ENCODE assay signal across 18 cellular contexts in genomic region chr20:50618537-50618936, GRCh38.
DNase-seq lines count a peak whose midpoint lies in the region; ATAC-seq and TF ChIP-seq lines count a peak whose summit lies in the region.
"Had no signal": no experiment of that assay in that cellular context is flagged by ENCODE, and none has a peak within 500 bp of the region (broad histone marks: within the 10 kb centered on the region; RNA-seq: fewer than 3 reads in every experiment).

No MANE protein-coding gene starts in this region.

- no peak overlapping the region for H2BK15ac ChIP-seq in mesendoderm (replicated peaks; ENCODE audit: low read depth)

- no peak overlapping the region for H2BK120ac ChIP-seq in mesendoderm (ENCODE audit: low read depth, low read length)

- in situ Hi-C loops in Panc1 (cut with HindIII; ENCODE audit: low pct_unique_long_range_greater_than_20kb, low sequenced_read_pairs) = no loop called here

- no peak overlapping the region for H3K4me3 Mint-ChIP-seq in Calu3 (ENCODE audit: low read depth, unreplicated experiment)
- H3K4me3 Mint-ChIP-seq: CD14-positive monocyte; CD4-positive, alpha-beta T cell; CD8-positive, alpha-beta memory T cell; GM23338; H9 had no signal

- no peak overlapping the region for H3K9ac ChIP-seq in mesendoderm (ENCODE audit: low read length)
- H3K9ac ChIP-seq: BLaER1 treated with 17β-estradiol and CSF1 and Interleukin-3, amounts not matched to agents 10 nM and 100 nM had no signal

- TF ChIP-seq CTCF in Calu3 (IDR thresholded peaks at IDR 0.05; ENCODE audit: unreplicated experiment) = no peak
- TF ChIP-seq CTCF in Panc1 (IDR thresholded peaks at IDR 0.05) = no peak
- TF ChIP-seq CTCF in left ventricle myocardium inferior (IDR thresholded peaks at IDR 0.05; ENCODE audit: borderline replicate concordance) = no peak

- H4K5ac ChIP-seq in mesendoderm (ENCODE audit: low read length) = no peak overlapping the region

- H2AK5ac ChIP-seq in mesendoderm (ENCODE audit: low read length) = no peak overlapping the region

- no peak for ATAC-seq in Panc1
- ATAC-seq in HG03378 (IDR thresholded peaks at IDR 0.05; ENCODE audit: unreplicated experiment) = no peak
- ATAC-seq: GM23338 had no signal

- H3K4me1 Mint-ChIP-seq in Calu3 (ENCODE audit: low read depth, unreplicated experiment) = peaks cover 13% of the 10 kb centered on the region
- H3K4me1 Mint-ChIP-seq: CD14-positive monocyte; CD8-positive, alpha-beta memory T cell; GM23338 had no signal

- POLR2A ChIA-PET in Panc1 (lab: Charles Lee) = interaction anchor here (0.7 kb wide), 1 partner anchor 77 kb away, joined by 7 read pairs; no protein-coding TSS in a partner anchor

- no peaks in the 10 kb centered on the region for H3K9me3 ChIP-seq in Panc1 (ENCODE audit: control insufficient read depth, insufficient read depth, low read depth, low read length)
- peaks cover 12% of the 10 kb centered on the region for H3K9me3 ChIP-seq in left ventricle myocardium inferior (replicated peaks)
- H3K9me3 ChIP-seq: BE2C had no signal

- no peak overlapping the region for H3K4me3 ChIP-seq in Panc1 (ENCODE audit: low read depth in 2 of 2, low read length in 2 of 2)
- no peak overlapping the region for H3K4me3 ChIP-seq in mesendoderm (ENCODE audit: low read length)
- no peak overlapping the region for H3K4me3 ChIP-seq in left ventricle myocardium inferior
- H3K4me3 ChIP-seq: BLaER1 treated with 17β-estradiol and CSF1 and Interleukin-3, amounts not matched to agents 10 nM and 100 nM; GM23338 had no signal

- no peak overlapping the region for H3K56ac ChIP-seq in mesendoderm (ENCODE audit: low read length)

- peak overlapping the region; percentile 62 for H3K27ac ChIP-seq in Panc1 (ENCODE audit: low read length)
- no peak overlapping the region for H3K27ac ChIP-seq in mesendoderm (ENCODE audit: low read depth, low read length)
- H3K27ac ChIP-seq in left ventricle myocardium inferior (replicated peaks) = no peak overlapping the region
- H3K27ac ChIP-seq: 22Rv1; BLaER1 treated with 17β-estradiol and CSF1 and Interleukin-3, amounts not matched to agents 10 nM and 100 nM had no signal

- H3K4me1 ChIP-seq in Panc1 (ENCODE audit: control insufficient read depth, insufficient read depth, low read length) = 0 out of 2 replicates have a peak, but pooled peaks cover 7% of the 10 kb centered on the region
- no peaks in the 10 kb centered on the region for H3K4me1 ChIP-seq in mesendoderm (ENCODE audit: control insufficient read depth, low read depth, low read length)
- no peaks in the 10 kb centered on the region for H3K4me1 ChIP-seq in left ventricle myocardium inferior
- H3K4me1 ChIP-seq: BE2C had no signal

- BruUV-seq in Calu3 (replicated peaks; lab: Mats Ljungman, UMichigan) (no TSS peak), Panc1 (replicated peaks; lab: Mats Ljungman, UMichigan) (no TSS peak)

- no peaks in the 10 kb centered on the region for H3K79me1 ChIP-seq in mesendoderm (ENCODE audit: low read length)

- CTCF ChIA-PET in Calu3 (lab: Charles Lee) = interaction anchor here (0.7 kb wide), 1 partner anchor 642 kb away, joined by 3 read pairs; no protein-coding TSS in a partner anchor
- CTCF ChIA-PET in Panc1 (lab: Charles Lee) = no interaction called here

- no peaks in the 10 kb centered on the region for H3K9me3 Mint-ChIP-seq in Calu3 (ENCODE audit: low read depth, unreplicated experiment)
- H3K9me3 Mint-ChIP-seq: CD4-positive, alpha-beta T cell had no signal

- peaks cover 4% of the 10 kb centered on the region for H3K36me3 Mint-ChIP-seq in Calu3 (ENCODE audit: insufficient read depth, unreplicated experiment)
- H3K36me3 Mint-ChIP-seq: CD14-positive monocyte had no signal

- H3K27ac Mint-ChIP-seq in Calu3 (ENCODE audit: unreplicated experiment) = peak overlapping the region; percentile 32
- H3K27ac Mint-ChIP-seq: CD4-positive, alpha-beta T cell; CD8-positive, alpha-beta memory T cell; GM23338 had no signal

- no peak overlapping the region for H3K4me2 ChIP-seq in mesendoderm (ENCODE audit: low read length)
- H3K4me2 ChIP-seq: GM23338 had no signal

- H2BK5ac ChIP-seq in mesendoderm (ENCODE audit: low read length) = no peak overlapping the region

- H3K27me3 Mint-ChIP-seq in Calu3 (ENCODE audit: unreplicated experiment) = no peaks in the 10 kb centered on the region
- H3K27me3 Mint-ChIP-seq: CD4-positive, alpha-beta T cell had no signal

- no peak overlapping the region for H3K23ac ChIP-seq in mesendoderm (ENCODE audit: low read length)

- no peaks in the 10 kb centered on the region for H3K27me3 ChIP-seq in Panc1 (ENCODE audit: control insufficient read depth, insufficient read depth, low read length)
- H3K27me3 ChIP-seq in mesendoderm (ENCODE audit: insufficient read depth, low read length, poor library complexity) = no peaks in the 10 kb centered on the region
- no peaks in the 10 kb centered on the region for H3K27me3 ChIP-seq in left ventricle myocardium inferior (ENCODE audit: low read depth)
- H3K27me3 ChIP-seq: BE2C; BLaER1 treated with 17β-estradiol and CSF1 and Interleukin-3, amounts not matched to agents 10 nM and 100 nM had no signal

- H3K36me3 ChIP-seq in Panc1 (ENCODE audit: control insufficient read depth, insufficient read depth, low read length) (no peaks in the 10 kb centered on the region), mesendoderm (ENCODE audit: control insufficient read depth, insufficient read depth, low read length) (no peaks in the 10 kb centered on the region), left ventricle myocardium inferior (peaks cover 12% of the 10 kb centered on the region)
- H3K36me3 ChIP-seq: BE2C had no signal

- intact Hi-C loops in Calu3 (cut with micrococcal nuclease; ENCODE audit: unreplicated experiment) = no loop called here
- intact Hi-C loops in Panc1 (cut with micrococcal nuclease; ENCODE audit: unreplicated experiment) = no loop called here
- intact Hi-C loops in left ventricle myocardium inferior (cut with micrococcal nuclease) = no loop called here

- H3K4ac ChIP-seq in mesendoderm (ENCODE audit: low read depth, low read length) = no peak overlapping the region

- H3K79me2 ChIP-seq in mesendoderm (ENCODE audit: control insufficient read depth, insufficient read depth, low read length) = no peaks in the 10 kb centered on the region

- H3K18ac ChIP-seq in mesendoderm (ENCODE audit: low read length) = no peak overlapping the region

- DNase-seq in Calu3 (no peak), M059J (ENCODE audit: low read depth) (peak; percentile 39), Panc1 (ENCODE audit: low read depth, low spot score) (no peak), mesendoderm (peak; percentile 44), left ventricle myocardium inferior (no peak), ureter (ENCODE audit: low spot score) (no peak), NCI-H2107 treated with DMSO at 0.1 percent for 48 hours (lab: John Stamatoyannopoulos, UW; ENCODE audit: unreplicated experiment) (no peak)
- DNase-seq: BE2C; CD4-positive, alpha-beta T cell; CD8-positive, alpha-beta memory T cell; DMS79 treated with DMSO at 0.1 percent for 48 hours; GF-D8; H9 had no signal

- no peak overlapping the region for H4K8ac ChIP-seq in mesendoderm (ENCODE audit: low read depth, low read length)

- no CpG with 5 or more reads among the region's 1 CpG for WGBS in mesendoderm (ENCODE audit: extremely low coverage, insufficient coverage, low lambda C conversion rate)

Comparison
In these comparisons a context has a peak if more than half of its experiments do, and no peak if none do; other contexts are left out.
1. DNase-seq: peak in M059J (single experiment) and mesendoderm (single experiment); none in Calu3 (single experiment), Panc1 (single experiment), left ventricle myocardium inferior (single experiment), ureter (single experiment) and NCI-H2107 treated with DMSO at 0.1 percent for 48 hours (single experiment).